8 cellular contexts compared by ENCODE assay signal in genomic region chr2:27263287-27264252, GRCh38. TPM values are rescaled to one million over a fixed set of nuclear protein-coding genes. Genes with fewer than 3 reads are reported as not detected.
DNase-seq lines count a peak whose midpoint lies in the region; FAIRE-seq and TF ChIP-seq lines count a peak whose summit lies in the region.

No MANE protein-coding gene starts in this region.

- H3K4me3 ChIP-seq in GM12875 (ENCODE audit: low read depth, low read length) (peak overlapping the region; percentile 47), NT2/D1 (ENCODE audit: insufficient read length, low read depth) (peak overlapping the region; percentile 32), epithelial cell of esophagus (ENCODE audit: low read length) (peak overlapping the region; percentile 12)

- no peak for FAIRE-seq in GM19239 (lab: Jason Lieb, UNC)

- peaks cover 3% of the 10 kb centered on the region for H3K4me1 ChIP-seq in NT2/D1 (ENCODE audit: insufficient read depth, insufficient read length)

- H3K36me3 ChIP-seq in NT2/D1 (ENCODE audit: insufficient read depth, insufficient read length, low read length) = no peaks in the 10 kb centered on the region

- TF ChIP-seq CTCF in GM12875 (IDR thresholded peaks at IDR 0.05; ENCODE audit: borderline replicate concordance, insufficient read depth, low read depth, low read length) = no peak
- TF ChIP-seq CTCF in epithelial cell of esophagus (IDR thresholded peaks at IDR 0.05; ENCODE audit: insufficient read depth, low read depth, low read length, missing control alignments) = no peak

- peak overlapping the region; percentile 42 for H3K9ac ChIP-seq in NT2/D1 (ENCODE audit: insufficient read length, low read depth)

- H3K9me3 ChIP-seq in NT2/D1 (ENCODE audit: insufficient read depth, low read length) = peaks cover 4% of the 10 kb centered on the region; the same call in 1 of the 2 replicates

- intact Hi-C loops in posterior vena cava (cut with DNase I) = no loop called here

- DNase-seq in NT2/D1 (ENCODE audit: low read depth, low spot score) = no peak
- no peak for DNase-seq in epithelial cell of esophagus (ENCODE audit: low read depth)
- peak; percentile 64 for DNase-seq in posterior vena cava (ENCODE audit: low spot score)
- no peak for DNase-seq in activated effector memory CD4-positive, alpha-beta T cell treated with anti-CD3 and anti-CD28 coated beads, Interleukin-2, amount 50 U/mL, for 16 hours
- DNase-seq in HPDE6-E6E7 (ENCODE audit: extremely low spot score) = no peak
- no peak for DNase-seq in Kasumi-1 (lab: John Stamatoyannopoulos, UW)
- no peak for DNase-seq in GM19239 (ENCODE audit: insufficient read length, low spot score)

- peaks cover 79% of the 10 kb centered on the region for H3K27me3 ChIP-seq in NT2/D1 (ENCODE audit: insufficient read depth, insufficient read length)

RNA-seq across cellular contexts. Expression of gene SLC30A3, which starts 0.7 kb away (rescaled TPM):
- 1 to 10 TPM in 1 of 2 donors, under 1 TPM in 1; 0.24 to 1.4 TPM for total RNA-seq in posterior vena cava

RNA-seq across cellular contexts. Expression of gene DNAJC5G, which starts 11.7 kb away (rescaled TPM):
- 1 to 10 TPM in 1 of 2 donors, under 1 TPM in 1; 0.19 to 1.0 TPM for total RNA-seq in posterior vena cava

RNA-seq across cellular contexts. Expression of gene TRIM54, which starts 18.7 kb away (rescaled TPM):
- under 1 TPM; 0.32 to 0.52 TPM for total RNA-seq in posterior vena cava

RNA-seq across cellular contexts. Expression of gene UCN, which starts 44.7 kb away (rescaled TPM):
- 1 to 10 TPM in 1 of 2 donors, under 1 TPM in 1; 0.95 to 1.2 TPM for total RNA-seq in posterior vena cava

RNA-seq across cellular contexts. Expression of gene CAD, which starts 46.4 kb away (rescaled TPM):
- total RNA-seq in posterior vena cava = 10 to 100 TPM; 20.1 to 27.4 TPM
